Comparison of ENCODE assay signal across 2 cellular contexts in genomic region chr1:1092149-1092855, GRCh38.
TF ChIP-seq lines count a peak whose summit lies in the region.

No MANE protein-coding gene starts in this region.

TF ChIP-seq in IMR-90, 13 proteins besides CTCF, POLR2A, EP300 and RAD21:
- TF ChIP-seq SMC3 (IDR thresholded peaks at IDR 0.05; ENCODE audit: low read depth, low read length) (no peak), NFE2L2 (IDR thresholded peaks at IDR 0.05; ENCODE audit: low read depth, low read length) (no peak), CHD1 (IDR thresholded peaks at IDR 0.05; ENCODE audit: low read depth, low read length) (no peak), MAFK (IDR thresholded peaks at IDR 0.05; ENCODE audit: low read depth, low read length) (no peak), FOS (IDR thresholded peaks at IDR 0.05; ENCODE audit: low read depth, low read length) (no peak), RFX5 (IDR thresholded peaks at IDR 0.05; ENCODE audit: low read depth, low read length) (no peak), BHLHE40 (IDR thresholded peaks at IDR 0.05; ENCODE audit: low read depth, low read length) (no peak), USF2 (IDR thresholded peaks at IDR 0.05; ENCODE audit: low read depth, low read length) (no peak), CEBPB (IDR thresholded peaks at IDR 0.05; ENCODE audit: low read depth, low read length) (no peak), RCOR1 (IDR thresholded peaks at IDR 0.05; ENCODE audit: insufficient replicate concordance, low read length) (no peak), ELK1 (IDR thresholded peaks at IDR 0.05; ENCODE audit: borderline replicate concordance, low read depth, low read length) (no peak), MAZ (IDR thresholded peaks at IDR 0.05; ENCODE audit: borderline replicate concordance, low read depth, low read length) (no peak), MXI1 (IDR thresholded peaks at IDR 0.05; ENCODE audit: borderline replicate concordance, low read depth, low read length) (no peak)
TF ChIP-seq in IMR-90: peak in this region for 0.

TF ChIP-seq in HepG2, 621 proteins besides CTCF, POLR2A, EP300 and RAD21:
- no peak for TF ChIP-seq PHF8 (CRISPR knock-in tag; IDR thresholded peaks at IDR 0.05)
- peak; percentile 27 for TF ChIP-seq AGO2 (optimal IDR thresholded peaks at IDR 0.05; ENCODE audit: low read depth, low read length)
- TF ChIP-seq PHF20 (CRISPR knock-in tag; IDR thresholded peaks at IDR 0.05) = no peak
- no peak for TF ChIP-seq ZBTB8A (CRISPR knock-in tag; IDR thresholded peaks at IDR 0.05; ENCODE audit: borderline replicate concordance, low read depth)
- TF ChIP-seq ZBTB20 (CRISPR knock-in tag; IDR thresholded peaks at IDR 0.05; ENCODE audit: borderline replicate concordance, low read depth) = no peak
- TF ChIP-seq NFIB (CRISPR knock-in tag; IDR thresholded peaks at IDR 0.05; ENCODE audit: borderline replicate concordance) = no peak
